ENCODE assay signal across 11 cellular contexts in the genomic region with DNA sequence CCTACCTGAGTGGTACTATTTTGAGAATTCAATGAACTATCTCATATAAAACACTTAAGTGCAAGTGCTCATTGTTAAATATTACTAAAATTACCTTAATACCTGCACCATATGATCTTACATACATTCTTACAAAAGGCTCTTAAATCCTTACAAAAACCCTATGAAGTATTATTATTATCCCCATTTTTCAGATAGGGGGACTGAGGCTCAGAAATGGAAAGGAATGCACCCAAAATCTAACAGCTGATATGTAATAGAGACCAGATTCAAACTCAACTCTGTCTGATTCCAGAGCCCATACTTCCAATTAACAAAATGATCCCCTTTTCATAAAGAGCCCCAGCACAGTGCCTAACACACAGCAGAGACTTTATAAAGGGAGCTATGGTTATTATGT. TPM values are rescaled to one million over a fixed set of nuclear protein-coding genes. Genes with fewer than 3 reads are reported as not detected.
DNase-seq lines count a peak whose midpoint lies in the region; ATAC-seq and TF ChIP-seq lines count a peak whose summit lies in the region.
"Had no signal": no experiment of that assay in that cellular context is flagged by ENCODE, and none has a peak within 500 bp of the region (broad histone marks: within the 10 kb centered on the region; RNA-seq: fewer than 3 reads in every experiment).

No MANE protein-coding gene starts in this region.

- H3K4me3 ChIP-seq in CD4-positive, CD25-positive, alpha-beta regulatory T cell (ENCODE audit: low read depth, low read length) = no peak overlapping the region
- H3K4me3 ChIP-seq in OCI-LY1 (ENCODE audit: low read depth, low read length, poor library complexity, severe bottlenecking) (no peak overlapping the region), duodenal mucosa (ENCODE audit: low read depth in 1 of 2, low read length in 2 of 2) (no peak overlapping the region), osteoblast (ENCODE audit: insufficient read depth, low read length) (no peak overlapping the region)

- H3K4me2 ChIP-seq in OCI-LY1 (ENCODE audit: low read length) = peak overlapping the region; percentile 27; the same call in 1 of the 2 replicates
- H3K4me2 ChIP-seq in osteoblast (ENCODE audit: insufficient read depth, low read length) = peak overlapping the region; percentile 42

- H3K4me3 Mint-ChIP-seq in CD4-positive, CD25-positive, alpha-beta regulatory T cell = no peak overlapping the region
- H3K4me3 Mint-ChIP-seq: activated naive CD4-positive, alpha-beta T cell treated with anti-CD3 and anti-CD28 coated beads, Interleukin-2, amount 50 U/mL, for 24 hours had no signal

- H3K9ac ChIP-seq in OCI-LY1 (ENCODE audit: low read length) (peak overlapping the region; percentile 8; the same call in 1 of the 2 replicates), duodenal mucosa (ENCODE audit: low read depth in 1 of 2, low read length in 2 of 2) (no peak overlapping the region)

- no peaks in the 10 kb centered on the region for H3K9me3 ChIP-seq in CD4-positive, CD25-positive, alpha-beta regulatory T cell (ENCODE audit: control insufficient read depth in 2 of 2, low read length in 2 of 2)
- no peaks in the 10 kb centered on the region for H3K9me3 ChIP-seq in OCI-LY1 (ENCODE audit: low read length)
- no peaks in the 10 kb centered on the region for H3K9me3 ChIP-seq in duodenal mucosa (ENCODE audit: control insufficient read depth in 1 of 2, low read length in 2 of 2)
- H3K9me3 ChIP-seq in osteoblast (ENCODE audit: low read depth, low read length) = no peaks in the 10 kb centered on the region

- no peaks in the 10 kb centered on the region for H3K27me3 Mint-ChIP-seq in CD4-positive, CD25-positive, alpha-beta regulatory T cell
- H3K27me3 Mint-ChIP-seq: activated naive CD4-positive, alpha-beta T cell treated with anti-CD3 and anti-CD28 coated beads, Interleukin-2, amount 50 U/mL, for 24 hours had no signal

- H3K9me2 ChIP-seq in OCI-LY1 (ENCODE audit: low read depth, low read length) = no peaks in the 10 kb centered on the region

- no peaks in the 10 kb centered on the region for H3K27me3 ChIP-seq in CD4-positive, CD25-positive, alpha-beta regulatory T cell (ENCODE audit: control insufficient read depth, insufficient read depth, low read length)
- no peaks in the 10 kb centered on the region for H3K27me3 ChIP-seq in OCI-LY1 (ENCODE audit: insufficient read depth, low read length)
- no peaks in the 10 kb centered on the region for H3K27me3 ChIP-seq in duodenal mucosa (ENCODE audit: control insufficient read depth in 1 of 2, insufficient read depth in 2 of 2, low read length in 2 of 2)
- H3K27me3 ChIP-seq in osteoblast (ENCODE audit: insufficient read depth, low read length) = no peaks in the 10 kb centered on the region

- ATAC-seq in CD4-positive, CD25-positive, alpha-beta regulatory T cell (ENCODE audit: low read depth in 2 of 2) = no peak
- ATAC-seq in HG03378 (IDR thresholded peaks at IDR 0.05; ENCODE audit: unreplicated experiment) (no peak), HG03521 (IDR thresholded peaks at IDR 0.05; ENCODE audit: unreplicated experiment) (no peak)

- H4K20me1 ChIP-seq in OCI-LY1 (ENCODE audit: insufficient read depth, low read length) = no peaks in the 10 kb centered on the region
- peaks cover 3% of the 10 kb centered on the region for H4K20me1 ChIP-seq in osteoblast (ENCODE audit: insufficient read depth, low read length)

- H3K36me3 Mint-ChIP-seq in CD4-positive, CD25-positive, alpha-beta regulatory T cell = peaks cover 48% of the 10 kb centered on the region

- peaks cover 28 to 72% (median 51%) of the 10 kb centered on the region in 4 donors for H3K4me1 Mint-ChIP-seq in CD4-positive, CD25-positive, alpha-beta regulatory T cell

- H3K27ac Mint-ChIP-seq in CD4-positive, CD25-positive, alpha-beta regulatory T cell = peak overlapping the region; percentile 8 to 86 (median 14)

- no peak overlapping the region for H2AFZ ChIP-seq in OCI-LY1 (ENCODE audit: low read length)
- no peak overlapping the region for H2AFZ ChIP-seq in osteoblast (ENCODE audit: low read length)

- TF ChIP-seq CTCF in OCI-LY1 (IDR thresholded peaks at IDR 0.05; ENCODE audit: low read length) = no peak
- TF ChIP-seq CTCF in osteoblast (IDR thresholded peaks at IDR 0.05; ENCODE audit: extremely low read depth, low read depth, low read length) = no peak

- H3K79me2 ChIP-seq in OCI-LY1 (ENCODE audit: insufficient read depth, low read length) (peaks cover 20% of the 10 kb centered on the region), osteoblast (ENCODE audit: insufficient read depth, low read length) (peaks cover 95% of the 10 kb centered on the region)

- no peak overlapping the region for H3K27ac ChIP-seq in CD4-positive, CD25-positive, alpha-beta regulatory T cell (ENCODE audit: insufficient read depth, low read length, poor library complexity, severe bottlenecking)
- peak overlapping the region; percentile 91 for H3K27ac ChIP-seq in OCI-LY1 (ENCODE audit: low read depth, low read length, poor library complexity, severe bottlenecking)
- H3K27ac ChIP-seq in duodenal mucosa (ENCODE audit: low read depth, low read length) = peak overlapping the region; percentile 28
- peak overlapping the region; percentile 42 for H3K27ac ChIP-seq in osteoblast (ENCODE audit: low read depth, low read length)

- H3K36me3 ChIP-seq in CD4-positive, CD25-positive, alpha-beta regulatory T cell (ENCODE audit: control insufficient read depth, insufficient read depth, low read length) = peaks cover 31% of the 10 kb centered on the region
- H3K36me3 ChIP-seq in OCI-LY1 (ENCODE audit: insufficient read depth, low read length) = peaks cover 54% of the 10 kb centered on the region
- peaks cover 9 to 14% of the 10 kb centered on the region in 2 donors for H3K36me3 ChIP-seq in duodenal mucosa (ENCODE audit: control insufficient read depth in 1 of 2, insufficient read depth in 2 of 2, low read length in 2 of 2)
- H3K36me3 ChIP-seq in osteoblast (ENCODE audit: insufficient read depth, low read length) = peaks cover 58% of the 10 kb centered on the region

- H3K9me3 Mint-ChIP-seq in CD4-positive, CD25-positive, alpha-beta regulatory T cell = no peaks in the 10 kb centered on the region
- H3K9me3 Mint-ChIP-seq: activated naive CD4-positive, alpha-beta T cell treated with anti-CD3 and anti-CD28 coated beads, Interleukin-2, amount 50 U/mL, for 24 hours had no signal

- peaks cover 29% of the 10 kb centered on the region for H3K4me1 ChIP-seq in CD4-positive, CD25-positive, alpha-beta regulatory T cell (ENCODE audit: control insufficient read depth, insufficient read depth, low read length, poor library complexity, severe bottlenecking)
- H3K4me1 ChIP-seq in OCI-LY1 (ENCODE audit: insufficient read depth, low read length, severe bottlenecking) (peaks cover 57% of the 10 kb centered on the region), duodenal mucosa (ENCODE audit: control insufficient read depth in 1 of 2, insufficient read depth in 2 of 2, low read length in 2 of 2) (peaks cover 57 to 59% of the 10 kb centered on the region in 2 donors), osteoblast (ENCODE audit: insufficient read depth, low read length) (peaks cover 21% of the 10 kb centered on the region)

- H3F3A ChIP-seq in OCI-LY1 (ENCODE audit: insufficient read depth, low read length) = 0 out of 2 replicates have a peak, but pooled peaks cover 3% of the 10 kb centered on the region

- DNase-seq in CD4-positive, CD25-positive, alpha-beta regulatory T cell = no peak
- no peak for DNase-seq in osteoblast (ENCODE audit: insufficient read length, low spot score, missing footprints)
- no peak for DNase-seq in AML-193 (lab: John Stamatoyannopoulos, UW)
- no peak for DNase-seq in LoVo (ENCODE audit: low spot score)
- DNase-seq: effector memory CD4-positive, alpha-beta T cell; NCI-H2081 treated with DMSO at 0.1 percent for 48 hours had no signal

RNA-seq across cellular contexts. Expression of a gene that starts 17.5 kb away (rescaled TPM):
- total RNA-seq in CD4-positive, CD25-positive, alpha-beta regulatory T cell = 38.1 TPM
- 10 to 100 TPM; 15.5 to 19.6 (median 17.3) TPM for polyA plus RNA-seq in CD4-positive, CD25-positive, alpha-beta regulatory T cell
- total RNA-seq in osteoblast = 127 and 136 TPM in 2 replicates

RNA-seq across cellular contexts. Expression of a gene that starts 33.9 kb away (rescaled TPM):
- total RNA-seq in CD4-positive, CD25-positive, alpha-beta regulatory T cell = 5.4 TPM
- 1 to 10 TPM; 3.1 to 6.3 (median 3.8) TPM for polyA plus RNA-seq in CD4-positive, CD25-positive, alpha-beta regulatory T cell
- 16.2 and 18.5 TPM in 2 replicates for total RNA-seq in osteoblast
